ENCODE assay signal across 8 cellular contexts in the genomic region with DNA sequence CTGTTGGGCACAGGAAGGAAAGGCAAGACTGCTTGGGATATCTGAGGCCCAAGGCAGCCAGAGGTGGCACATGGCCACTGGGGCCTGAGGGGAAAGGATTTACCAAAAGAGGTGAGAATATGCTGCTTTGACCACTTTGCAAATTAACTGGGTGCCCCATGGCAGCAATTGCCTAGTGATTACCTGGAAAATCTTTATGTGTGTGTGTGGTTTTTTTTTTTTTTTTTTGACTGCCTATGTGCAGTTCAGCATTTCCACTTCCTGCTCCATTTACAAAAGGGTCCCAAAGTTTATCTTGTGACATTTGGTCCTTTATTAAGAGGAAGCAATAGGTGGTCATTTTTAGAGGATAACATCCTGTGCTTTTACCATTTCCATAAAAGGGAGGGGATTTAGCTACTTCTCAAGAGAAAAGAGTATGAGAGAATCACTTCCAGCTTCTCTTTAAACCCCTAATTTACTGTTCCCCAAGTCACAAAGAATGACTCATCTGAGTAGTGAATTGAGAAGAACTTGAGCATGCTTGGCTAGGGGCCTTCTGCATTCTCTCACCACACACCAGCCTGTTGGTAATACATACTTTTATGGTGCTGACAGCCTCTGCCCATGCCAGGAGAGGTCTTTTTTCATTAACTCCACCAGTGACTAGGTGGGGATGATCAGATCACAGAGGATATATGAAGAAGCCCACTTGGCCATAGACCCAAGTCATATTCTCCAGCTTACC. TPM values are rescaled to one million over a fixed set of nuclear protein-coding genes. Genes with fewer than 3 reads are reported as not detected.
DNase-seq lines count a peak whose midpoint lies in the region; ATAC-seq and TF ChIP-seq lines count a peak whose summit lies in the region.

No MANE protein-coding gene starts in this region.

- no peaks in the 10 kb centered on the region for H3K4me1 Mint-ChIP-seq in T-cell

- peak; percentile 24 for DNase-seq in BJ (ENCODE audit: low read depth)
- DNase-seq in amniotic epithelial cell (ENCODE audit: low read depth): peak; percentile 31
- no peak for DNase-seq in activated CD4-positive, CD25-positive, alpha-beta regulatory T cell (lab: John Stamatoyannopoulos, UW)
- no peak for DNase-seq in T-cell
- DNase-seq in NCI-H524 (lab: John Stamatoyannopoulos, UW): no peak
- no peak for DNase-seq in NCI-H2107 treated with DMSO at 0.1 percent for 48 hours (lab: John Stamatoyannopoulos, UW; ENCODE audit: unreplicated experiment)

- TF ChIP-seq CTCF in BJ (IDR thresholded peaks at IDR 0.05; ENCODE audit: insufficient read depth, low read depth, low read length): no peak

- no peak overlapping the region for H3K4me3 ChIP-seq in BJ (ENCODE audit: low read depth, low read length)

- ATAC-seq in GM19351 (IDR thresholded peaks at IDR 0.05; ENCODE audit: unreplicated experiment) (peak; percentile 90), HG03103 (IDR thresholded peaks at IDR 0.05; ENCODE audit: low read depth, unreplicated experiment) (peak; percentile 91), T-cell (replicated peaks in 1 of 4) (no peak)

- no peaks in the 10 kb centered on the region for H3K9me3 Mint-ChIP-seq in T-cell

- POLR2A ChIA-PET in BJ (lab: Charles Lee): no interaction called here
- POLR2A ChIA-PET in T-cell (lab: Charles Lee): interaction anchor here in 1 of 2 donors (0.7 kb wide), 1 partner anchor 736 kb away, joined by 3 read pairs; no protein-coding TSS in a partner anchor

- no peaks in the 10 kb centered on the region for H3K27me3 ChIP-seq in BJ (ENCODE audit: control insufficient read depth, insufficient read depth, low read length)

- H3K27ac Mint-ChIP-seq in T-cell: no peak overlapping the region

- H3K36me3 Mint-ChIP-seq in T-cell: no peaks in the 10 kb centered on the region

- CTCF ChIA-PET in BJ (lab: Yijun Ruan, JAX) (interaction anchor here (0.6 to 1.7 kb wide), 5 partner anchors 15 to 261 kb away, joined by 3 to 5 read pairs (median 4); a partner anchor contains a TSS), T-cell (lab: Charles Lee) (interaction anchor here (0.7 kb wide), 2 partner anchors 14 to 210 kb away, joined by 3 to 5 read pairs; no protein-coding TSS in a partner anchor)

- no peaks in the 10 kb centered on the region for H3K36me3 ChIP-seq in BJ (ENCODE audit: control insufficient read depth, insufficient read depth, low read length)

- no peak overlapping the region for H3K4me3 Mint-ChIP-seq in T-cell

- H3K27me3 Mint-ChIP-seq in T-cell: no peaks in the 10 kb centered on the region

RNA-seq across cellular contexts. Expression of a gene that starts 52.1 kb away (rescaled TPM):
- polyA plus RNA-seq in BJ (2011; rRNA removed): 4.4 and 6.1 TPM in 2 replicates
- 9.0 and 11.8 TPM in 2 replicates for polyA minus RNA-seq in BJ (2011; rRNA and poly(A)+ RNA removed)
- 1 to 10 TPM; 4.5 to 9.2 (median 5.8) TPM for total RNA-seq in T-cell

Comparison
In these comparisons a context has a peak if more than half of its experiments do, and no peak if none do; other contexts are left out.
1. DNase-seq: peak in BJ (single experiment) and amniotic epithelial cell (single experiment); none in activated CD4-positive, CD25-positive, alpha-beta regulatory T cell (0 of 4), T-cell (0 of 34), NCI-H524 (0 of 2) and NCI-H2107 treated with DMSO at 0.1 percent for 48 hours (single experiment).
2. ATAC-seq: peak in GM19351 (single experiment) and HG03103 (single experiment); none in T-cell (0 of 4).